Comparison of ENCODE assay signal across 9 cellular contexts in the genomic region with DNA sequence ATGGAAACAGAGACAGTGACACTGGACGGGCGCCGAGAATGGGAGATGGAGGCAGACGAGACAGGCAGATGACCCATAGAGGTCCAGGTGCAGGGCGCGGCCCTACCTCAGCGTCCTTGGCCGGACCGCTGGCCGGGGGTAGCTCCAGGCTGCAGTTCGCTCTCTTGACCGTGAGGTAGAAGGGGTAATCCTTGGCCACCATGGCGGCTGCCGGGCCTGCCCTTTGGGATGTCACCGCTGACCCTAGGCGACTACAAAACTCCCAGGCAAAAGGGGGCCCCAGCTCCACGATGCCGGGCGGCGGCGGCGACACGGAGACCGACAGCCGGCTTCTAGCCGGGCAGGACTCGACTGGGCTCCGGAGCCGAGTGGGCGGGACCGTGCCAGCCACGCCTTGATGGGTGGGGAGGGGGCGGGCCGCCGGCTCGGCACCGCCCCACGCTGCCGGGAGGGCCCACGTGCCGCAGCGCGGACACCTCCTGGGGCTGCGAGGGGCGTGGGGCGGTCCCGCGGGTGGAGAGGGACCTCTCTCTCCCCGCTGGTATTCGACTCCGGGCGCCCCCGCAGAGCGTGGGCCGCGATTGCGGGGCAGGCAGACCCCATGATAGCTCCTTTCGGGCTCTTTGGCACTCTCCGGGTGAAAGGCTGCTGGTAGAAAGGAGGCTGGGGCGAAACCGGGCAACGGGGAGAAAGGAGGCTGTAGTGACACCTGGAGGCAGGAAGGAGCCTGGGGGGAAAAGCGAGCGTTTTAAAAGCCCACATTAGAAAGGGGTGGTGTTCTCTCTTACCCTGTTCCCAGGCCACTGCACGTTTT. TPM values are rescaled to one million over a fixed set of nuclear protein-coding genes. Genes with fewer than 3 reads are reported as not detected.
DNase-seq lines count a peak whose midpoint lies in the region; ATAC-seq, FAIRE-seq and TF ChIP-seq lines count a peak whose summit lies in the region.
"Had no signal": no experiment of that assay in that cellular context is flagged by ENCODE, and none has a peak within 500 bp of the region (broad histone marks: within the 10 kb centered on the region; RNA-seq: fewer than 3 reads in every experiment).

Gene ARHGEF3 (minus strand): TSS at position 353 of the 814 bp plus-strand sequence. CDS start 151 bp downstream, at position 202.

- TF ChIP-seq POLR2A in A549 (IDR thresholded peaks at IDR 0.05; ENCODE audit: low read length) = peak; percentile 58

- peak within 1 kb of the TSS; percentile 68 to 83 for H3K9ac ChIP-seq in colonic mucosa (ENCODE audit: low read depth in 2 of 2, low read length in 2 of 2)

- DNase-seq in A549 (ENCODE audit: low read depth in 1 of 2, low spot score in 1 of 2) = peak; percentile 71 to 75
- DNase-seq in NCI-H345 treated with DMSO at 0.1 percent for 48 hours (lab: John Stamatoyannopoulos, UW; ENCODE audit: unreplicated experiment) = peak; percentile 72
- peak; percentile 91 for DNase-seq in activated CD4-positive, alpha-beta T cell treated with anti-CD3 and anti-CD28 coated beads for 48 hours
- peak; percentile 88 for DNase-seq in colonic mucosa
- DNase-seq in left colon = peak; percentile 82 to 89
- peak; percentile 85 to 90 for DNase-seq in stimulated activated CD4-positive, alpha-beta T cell treated with anti-CD3 and anti-CD28 coated beads, Interleukin-2, amount 100 ng/mL, for 24 hours

- 1% methylated on average over 28 of the region's 65 CpGs for WGBS in A549 (ENCODE audit: missing lambda C conversion rate)

- H3K4me1 ChIP-seq in A549 (no peaks in the 10 kb centered on the region), colonic mucosa (peaks cover 4% of the 10 kb centered on the region)

- TF ChIP-seq RAD21 in A549 (conservative IDR thresholded peaks at IDR 0.05 in 1 of 2, IDR thresholded peaks at IDR 0.05 in 1 of 2) = peak; percentile 37 to 41; a peak in 3 of 5 replicates

- no peak for FAIRE-seq in A549 (lab: Jason Lieb, UNC)
- FAIRE-seq: TTC549 had no signal

- no peaks in the 10 kb centered on the region for H3K36me3 ChIP-seq in colonic mucosa

- H3K9me3 ChIP-seq in A549 (no peaks in the 10 kb centered on the region), colonic mucosa (no peaks in the 10 kb centered on the region)

- POLR2A ChIA-PET in A549 (lab: Yijun Ruan, JAX) = interaction anchor here (0.5 to 1.0 kb wide), 7 partner anchors 17 to 179 kb away, joined by 3 to 5 read pairs (median 4); partner anchors contain the start of gene TASOR

- intact Hi-C loops in colonic mucosa (cut with DNase I) = loop anchor here (2.0 kb wide), 1 partner anchor 99 kb away; no protein-coding TSS in a partner anchor
- intact Hi-C loops in left colon (cut with DNase I, micrococcal nuclease) = loop anchor here in 1 of 2 donors (10.0 kb wide), 1 partner anchor 97 kb away; no protein-coding TSS in a partner anchor

- no peak for TF ChIP-seq EP300 in A549 (IDR thresholded peaks at IDR 0.05)

- TF ChIP-seq CTCF in A549 (IDR thresholded peaks at IDR 0.05) = peak; percentile 57
- peak; percentile 35 for TF ChIP-seq CTCF in colonic mucosa (IDR thresholded peaks at IDR 0.05)

- CTCF ChIA-PET in A549 (lab: Yijun Ruan, JAX) = interaction anchor here (0.6 to 7.8 kb wide), 19 partner anchors 9 to 187 kb away, joined by 3 to 86 read pairs (median 5); no protein-coding TSS in a partner anchor

- H3K27ac ChIP-seq in A549 = peak within 1 kb of the TSS; percentile 83 to 91
- H3K27ac ChIP-seq in colonic mucosa = peak within 1 kb of the TSS; percentile 53

- no peaks in the 10 kb centered on the region for H3K27me3 ChIP-seq in colonic mucosa

- H3K4me2 ChIP-seq in A549 = peak within 1 kb of the TSS; percentile 93

- ATAC-seq in A549 (peak; percentile 98), GM18519 (IDR thresholded peaks at IDR 0.05; ENCODE audit: low FRiP score, unreplicated experiment) (peak; percentile 66), HG03045 (IDR thresholded peaks at IDR 0.05; ENCODE audit: unreplicated experiment) (peak; percentile 82), left colon (peak; percentile 96)

- H3K4me3 ChIP-seq in A549 (peak within 1 kb of the TSS; percentile 64), colonic mucosa (peak within 1 kb of the TSS; percentile 85)

TF ChIP-seq in A549, 52 proteins besides CTCF, POLR2A, EP300 and RAD21 (continues in another document):
- TF ChIP-seq HEYL (CRISPR knock-in tag; IDR thresholded peaks at IDR 0.05) (no peak), MAFK (IDR thresholded peaks at IDR 0.05; ENCODE audit: partially characterized antibody) (no peak), ZFP36 (IDR thresholded peaks at IDR 0.05; ENCODE audit: borderline replicate concordance, partially characterized antibody) (no peak), ZC3H11A (IDR thresholded peaks at IDR 0.05) (no peak), TP53 (CRISPR knock-in tag; IDR thresholded peaks at IDR 0.05) (no peak), RFX5 (IDR thresholded peaks at IDR 0.05) (no peak), RARB (CRISPR knock-in tag; IDR thresholded peaks at IDR 0.05) (no peak), JUN (IDR thresholded peaks at IDR 0.05) (peak in 1 of 2 experiments; percentile 27; a peak in 1 of 5 replicates), TFCP2L1 (CRISPR knock-in tag; IDR thresholded peaks at IDR 0.05) (no peak), NR3C1 (IDR thresholded peaks at IDR 0.05) (no peak), ZNF302 (CRISPR knock-in tag; IDR thresholded peaks at IDR 0.05) (no peak), SMC3 (IDR thresholded peaks at IDR 0.05) (peak; percentile 53; the same call in 1 of the 3 replicates), HOXB5 (CRISPR knock-in tag; IDR thresholded peaks at IDR 0.05) (no peak), HMGXB4 (CRISPR knock-in tag; IDR thresholded peaks at IDR 0.05; ENCODE audit: borderline replicate concordance) (no peak), ESRRA (IDR thresholded peaks at IDR 0.05; ENCODE audit: borderline replicate concordance, low read length) (no peak), PHF8 (IDR thresholded peaks at IDR 0.05; ENCODE audit: borderline replicate concordance, low read depth) (peak; percentile 34; the same call in 1 of the 2 replicates), CBX2 (IDR thresholded peaks at IDR 0.05; ENCODE audit: borderline replicate concordance, low read depth) (no peak), ELK1 (IDR thresholded peaks at IDR 0.05; ENCODE audit: low read depth, low read length) (no peak), FOSL2 (IDR thresholded peaks at IDR 0.05) (no peak), FOSL2 (CRISPR knock-in tag; IDR thresholded peaks at IDR 0.05) (no peak), HDAC2 (IDR thresholded peaks at IDR 0.05) (no peak), POLR2AphosphoS2 (conservative IDR thresholded peaks at IDR 0.05; ENCODE audit: low read length) (no peak), CHD2 (IDR thresholded peaks at IDR 0.05; ENCODE audit: low read length, partially characterized antibody) (no peak), KDM5A (IDR thresholded peaks at IDR 0.05) (no peak), NPAS2 (CRISPR knock-in tag; IDR thresholded peaks at IDR 0.05; ENCODE audit: borderline replicate concordance) (no peak), MAZ (IDR thresholded peaks at IDR 0.05; ENCODE audit: borderline replicate concordance, low read depth, low read length) (no peak), HOXA7 (CRISPR knock-in tag; IDR thresholded peaks at IDR 0.05) (no peak), ATOH8 (CRISPR knock-in tag; IDR thresholded peaks at IDR 0.05; ENCODE audit: low read depth) (no peak)
- TF ChIP-seq, protein P1, sequence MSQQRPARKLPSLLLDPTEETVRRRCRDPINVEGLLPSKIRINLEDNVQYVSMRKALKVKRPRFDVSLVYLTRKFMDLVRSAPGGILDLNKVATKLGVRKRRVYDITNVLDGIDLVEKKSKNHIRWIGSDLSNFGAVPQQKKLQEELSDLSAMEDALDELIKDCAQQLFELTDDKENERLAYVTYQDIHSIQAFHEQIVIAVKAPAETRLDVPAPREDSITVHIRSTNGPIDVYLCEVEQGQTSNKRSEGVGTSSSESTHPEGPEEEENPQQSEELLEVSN (IDR thresholded peaks at IDR 0.05; ENCODE audit: borderline replicate concordance, low read depth) = peak; percentile 90

RNA-seq across cellular contexts. Expression of gene ARHGEF3, which starts in this region (rescaled TPM):
- polyA plus RNA-seq in A549 (2011; rRNA removed) (10.6 and 12.1 TPM in 2 replicates), A549 (2017; fragmentation: RNase III; extraction: RNeasy Plus Mini Kit Qiagen cat#74134 plus additional on column Dnase treatment) (5.8 to 7.3 TPM (median 7.3 TPM) in 3 replicates)
- polyA plus RNA-seq in A549 (2012; cell fraction: cytosol; rRNA removed) = 3.9 and 4.0 TPM in 2 replicates
- 3.3 and 3.6 TPM in 2 replicates for polyA plus RNA-seq in A549 (2012; cell fraction: nucleus; rRNA removed)
- polyA minus RNA-seq in A549 (2011; rRNA and poly(A)+ RNA removed) = 9.3 and 11.6 TPM in 2 replicates
- total RNA-seq in colonic mucosa (10 to 100 TPM; 10.2 to 14.7 TPM), left colon (10 to 100 TPM; 14.8 to 20.0 TPM)

Comparison
In these comparisons a context has a peak if more than half of its experiments do, and no peak if none do; other contexts are left out.
1. Peak in every context shown above with its lines: DNase-seq, ATAC-seq, H3K4me3 ChIP-seq and H3K27ac ChIP-seq.